In genomic region chr12:6537580-6538419, GRCh38 we compare ENCODE assay signal across 8 cellular contexts. TPM values are rescaled to one million over a fixed set of nuclear protein-coding genes. Genes with fewer than 3 reads are reported as not detected.
DNase-seq lines count a peak whose midpoint lies in the region; ATAC-seq and TF ChIP-seq lines count a peak whose summit lies in the region.
"Not testable (repeated sequence)": the region's sequence is repeated elsewhere in the genome, so short reads cannot be mapped to it uniquely, and the experiment has no call there.

No MANE protein-coding gene starts in this region.

- H3K27me3 Mint-ChIP-seq in activated T-helper 1 cell treated with anti-CD3 and anti-CD28 coated beads, Interleukin-12 subunit alpha, Interleukin-12 subunit beta, Interleukin-2, Interleukin-4 antibody, amounts not matched to agents 30 ng/mL and 10 ng/mL and 1 ng/mL, durations not matched to agents 14 hours and 24 hours and 36 hours (ENCODE audit: insufficient read depth); endodermal cell (ENCODE audit: insufficient read depth): not testable (repeated sequence)

- peak; percentile 19 for TF ChIP-seq POLR2A in GM15510 (IDR thresholded peaks at IDR 0.05; ENCODE audit: borderline replicate concordance, extremely low read depth, insufficient read length)

- peak overlapping the region; percentile 91 for H3K27ac Mint-ChIP-seq in activated T-helper 1 cell treated with anti-CD3 and anti-CD28 coated beads, Interleukin-12 subunit alpha, Interleukin-12 subunit beta, Interleukin-2, Interleukin-4 antibody, amounts not matched to agents 30 ng/mL and 10 ng/mL and 1 ng/mL, durations not matched to agents 14 hours and 24 hours and 36 hours
- peak overlapping the region; percentile 99 for H3K27ac Mint-ChIP-seq in endodermal cell

- intact Hi-C loops in activated T-helper 1 cell treated with anti-CD3 and anti-CD28 coated beads, Interleukin-12 subunit alpha, Interleukin-12 subunit beta, Interleukin-2, Interleukin-4 antibody, amounts not matched to agents 30 ng/mL and 10 ng/mL and 1 ng/mL, durations not matched to agents 14 hours and 24 hours and 36 hours (cut with micrococcal nuclease) = loop anchor here (1.0 to 10.0 kb wide), 2 partner anchors 114 to 407 kb away; partner anchors contain the start of genes C12orf57 and RNU7-1

- TF ChIP-seq CTCF in endodermal cell (conservative IDR thresholded peaks at IDR 0.05) (peak; percentile 100), lung (IDR thresholded peaks at IDR 0.05; ENCODE audit: control extremely low read depth, extremely low read depth) (peak; percentile 68)

- in situ Hi-C loops in ACHN (cut with HindIII; ENCODE audit: low pct_ligation_motif_present, low pct_unique_long_range_greater_than_20kb, low sequenced_read_pairs) = not testable (repeated sequence)

- peaks cover 51% of the 10 kb centered on the region for H3K36me3 ChIP-seq in endodermal cell (ENCODE audit: control insufficient read depth, insufficient read depth, low read length)
- peaks cover 0 to 28% of the 10 kb centered on the region in 2 donors for H3K36me3 ChIP-seq in lung (ENCODE audit: control insufficient read depth in 2 of 2, insufficient read depth in 2 of 2, low read length in 2 of 2)

- H3K4me1 ChIP-seq in endodermal cell (ENCODE audit: control insufficient read depth, insufficient read depth, low read length) (peaks cover 18% of the 10 kb centered on the region), lung (ENCODE audit: control insufficient read depth in 2 of 2, insufficient read depth in 2 of 2, low read length in 2 of 2) (peaks cover 0 to 20% of the 10 kb centered on the region in 2 donors)

- not testable (repeated sequence) for H3K27ac ChIP-seq in endodermal cell (ENCODE audit: low read depth, low read length)
- peak overlapping the region in 1 of 2 donors; percentile 70 for H3K27ac ChIP-seq in lung (ENCODE audit: low read depth in 1 of 2, low read length in 1 of 2)

- 72 to 95% methylated on average over 10 to 16 of the region's 17 CpGs for WGBS in endodermal cell (ENCODE audit: insufficient coverage in 1 of 2, insufficient read length in 1 of 2), 2 experiments
- 30 to 35% methylated on average over 17 of the region's 17 CpGs for WGBS in lung, 2 donors

- not testable (repeated sequence) for H3K9ac ChIP-seq in endodermal cell (ENCODE audit: extremely low read depth, low read length, poor library complexity, severe bottlenecking)

- H3K9me3 ChIP-seq in endodermal cell (ENCODE audit: control insufficient read depth, low read length); lung (ENCODE audit: control insufficient read depth in 2 of 2, insufficient read depth in 1 of 2, low read length in 1 of 2): not testable (repeated sequence)

- peaks cover 63% of the 10 kb centered on the region for H3K4me1 Mint-ChIP-seq in activated T-helper 1 cell treated with anti-CD3 and anti-CD28 coated beads, Interleukin-12 subunit alpha, Interleukin-12 subunit beta, Interleukin-2, Interleukin-4 antibody, amounts not matched to agents 30 ng/mL and 10 ng/mL and 1 ng/mL, durations not matched to agents 14 hours and 24 hours and 36 hours (ENCODE audit: low read depth)
- peaks cover 49% of the 10 kb centered on the region for H3K4me1 Mint-ChIP-seq in endodermal cell

- H3K9me3 Mint-ChIP-seq in activated T-helper 1 cell treated with anti-CD3 and anti-CD28 coated beads, Interleukin-12 subunit alpha, Interleukin-12 subunit beta, Interleukin-2, Interleukin-4 antibody, amounts not matched to agents 30 ng/mL and 10 ng/mL and 1 ng/mL, durations not matched to agents 14 hours and 24 hours and 36 hours; endodermal cell: not testable (repeated sequence)

- H3K36me3 Mint-ChIP-seq in activated T-helper 1 cell treated with anti-CD3 and anti-CD28 coated beads, Interleukin-12 subunit alpha, Interleukin-12 subunit beta, Interleukin-2, Interleukin-4 antibody, amounts not matched to agents 30 ng/mL and 10 ng/mL and 1 ng/mL, durations not matched to agents 14 hours and 24 hours and 36 hours (ENCODE audit: low read depth) = peaks cover 58% of the 10 kb centered on the region
- H3K36me3 Mint-ChIP-seq in endodermal cell (ENCODE audit: low read depth) = peaks cover 54% of the 10 kb centered on the region

- H3K4me3 Mint-ChIP-seq in activated T-helper 1 cell treated with anti-CD3 and anti-CD28 coated beads, Interleukin-12 subunit alpha, Interleukin-12 subunit beta, Interleukin-2, Interleukin-4 antibody, amounts not matched to agents 30 ng/mL and 10 ng/mL and 1 ng/mL, durations not matched to agents 14 hours and 24 hours and 36 hours = peak overlapping the region; percentile 91
- peak overlapping the region; percentile 96 for H3K4me3 Mint-ChIP-seq in endodermal cell

- DNase-seq in ACHN (peak; percentile 89), NCI-H187 (lab: John Stamatoyannopoulos, UW) (peak; percentile 22 to 37), endodermal cell (peak; percentile 96), lung (ENCODE audit: low spot score) (peak; percentile 79)
- DNase-seq in activated T-helper 1 cell treated with anti-CD3 and anti-CD28 coated beads, Interleukin-12 subunit alpha, Interleukin-12 subunit beta, Interleukin-2, Interleukin-4 antibody, amounts not matched to agents 30 ng/mL and 10 ng/mL and 1 ng/mL, durations not matched to agents 14 hours and 24 hours and 36 hours (ENCODE audit: low spot score) = peak; percentile 72
- DNase-seq in stimulated activated CD4-positive, alpha-beta T cell treated with anti-CD3 and anti-CD28 coated beads, Interleukin-1b, Interleukin-23, amount 100 ng/mL, for 48 hours = peak; percentile 83

- not testable (repeated sequence) for ATAC-seq in SK-N-SH treated with all-trans-retinoic acid at 6 μM for 48 hours; lung (ENCODE audit: insufficient read depth, low FRiP score)

- not testable (repeated sequence) for H3K27me3 ChIP-seq in endodermal cell (ENCODE audit: control insufficient read depth, insufficient read depth, low read length, poor library complexity, severe bottlenecking); lung (ENCODE audit: control insufficient read depth, insufficient read depth)

- H3K4me3 ChIP-seq in endodermal cell (ENCODE audit: low read length); lung: not testable (repeated sequence)

TF ChIP-seq in SK-N-SH treated with all-trans-retinoic acid at 6 μM for 48 hours, 23 proteins besides CTCF, POLR2A, EP300 and RAD21:
- peak; percentile 39; the same call in 1 of the 2 replicates for TF ChIP-seq ZNF70 (CRISPR knock-in tag; IDR thresholded peaks at IDR 0.05)
TF ChIP-seq in SK-N-SH treated with all-trans-retinoic acid at 6 μM for 48 hours: peak in this region for 1; not testable (repeated sequence) for 22.

RNA-seq across cellular contexts. Expression of gene GAPDH, which starts 3.5 kb away (rescaled TPM):
- total RNA-seq in activated T-helper 1 cell treated with anti-CD3 and anti-CD28 coated beads, Interleukin-12 subunit alpha, Interleukin-12 subunit beta, Interleukin-2, Interleukin-4 antibody, amounts not matched to agents 30 ng/mL and 10 ng/mL and 1 ng/mL, durations not matched to agents 14 hours and 24 hours and 36 hours = 4,315 and 4,318 TPM in 2 replicates
- total RNA-seq in endodermal cell = 1,000 to 10,000 TPM; 2,848 to 5,273 TPM
- polyA plus RNA-seq in endodermal cell (2013, experiment 1 of 2) = 3,905 TPM
- polyA plus RNA-seq in endodermal cell (2013, experiment 2 of 2) = 3,777 TPM
- total RNA-seq in lung = 1,000 to 10,000 TPM in 1 of 2 donors, 100 to 1,000 TPM in 1; 843 to 1,983 TPM
- 1,000 to 10,000 TPM; 1,405 to 3,540 TPM for polyA plus RNA-seq in lung

RNA-seq across cellular contexts. Expression of gene IFFO1, which starts 18.0 kb away (rescaled TPM):
- 19.5 and 19.9 TPM in 2 replicates for total RNA-seq in activated T-helper 1 cell treated with anti-CD3 and anti-CD28 coated beads, Interleukin-12 subunit alpha, Interleukin-12 subunit beta, Interleukin-2, Interleukin-4 antibody, amounts not matched to agents 30 ng/mL and 10 ng/mL and 1 ng/mL, durations not matched to agents 14 hours and 24 hours and 36 hours
- 10 to 100 TPM; 10.9 to 30.7 TPM for total RNA-seq in endodermal cell
- 16.6 TPM for polyA plus RNA-seq in endodermal cell (2013, experiment 1 of 2)
- 14.0 TPM for polyA plus RNA-seq in endodermal cell (2013, experiment 2 of 2)
- total RNA-seq in lung = 10 to 100 TPM; 10.0 to 25.1 TPM
- polyA plus RNA-seq in lung = 10 to 100 TPM; 24.4 to 26.7 TPM

RNA-seq across cellular contexts. Expression of gene NOP2, which starts 30.3 kb away (rescaled TPM):
- total RNA-seq in activated T-helper 1 cell treated with anti-CD3 and anti-CD28 coated beads, Interleukin-12 subunit alpha, Interleukin-12 subunit beta, Interleukin-2, Interleukin-4 antibody, amounts not matched to agents 30 ng/mL and 10 ng/mL and 1 ng/mL, durations not matched to agents 14 hours and 24 hours and 36 hours = 194 and 196 TPM in 2 replicates
- 100 to 1,000 TPM in 1 of 2 donors, 10 to 100 TPM in 1; 51.6 to 135 TPM for total RNA-seq in endodermal cell
- 43.2 TPM for polyA plus RNA-seq in endodermal cell (2013, experiment 1 of 2)
- polyA plus RNA-seq in endodermal cell (2013, experiment 2 of 2) = 38.9 TPM
- 10 to 100 TPM in 1 of 2 donors, 1 to 10 TPM in 1; 7.9 to 36.0 TPM for total RNA-seq in lung
- polyA plus RNA-seq in lung = 10 to 100 TPM; 30.7 to 37.6 TPM

RNA-seq across cellular contexts. Expression of gene NCAPD2, which starts 43.9 kb away (rescaled TPM):
- total RNA-seq in activated T-helper 1 cell treated with anti-CD3 and anti-CD28 coated beads, Interleukin-12 subunit alpha, Interleukin-12 subunit beta, Interleukin-2, Interleukin-4 antibody, amounts not matched to agents 30 ng/mL and 10 ng/mL and 1 ng/mL, durations not matched to agents 14 hours and 24 hours and 36 hours = 91.6 and 93.4 TPM in 2 replicates
- total RNA-seq in endodermal cell (100 to 1,000 TPM in 1 of 2 donors, 10 to 100 TPM in 1; 90.3 to 150 TPM), lung (10 to 100 TPM; 19.8 to 30.7 TPM)
- polyA plus RNA-seq in endodermal cell (2013, experiment 1 of 2) = 118 TPM
- polyA plus RNA-seq in endodermal cell (2013, experiment 2 of 2) = 118 TPM
- polyA plus RNA-seq in lung = 10 to 100 TPM in 1 of 2 donors, 1 to 10 TPM in 1; 5.8 to 11.8 TPM

RNA-seq across cellular contexts. Expression of gene MRPL51, which starts 44.7 kb away (rescaled TPM):
- 250 and 258 TPM in 2 replicates for total RNA-seq in activated T-helper 1 cell treated with anti-CD3 and anti-CD28 coated beads, Interleukin-12 subunit alpha, Interleukin-12 subunit beta, Interleukin-2, Interleukin-4 antibody, amounts not matched to agents 30 ng/mL and 10 ng/mL and 1 ng/mL, durations not matched to agents 14 hours and 24 hours and 36 hours
- 100 to 1,000 TPM; 196 to 450 TPM for total RNA-seq in endodermal cell
- polyA plus RNA-seq in endodermal cell (2013, experiment 1 of 2) = 216 TPM
- 234 TPM for polyA plus RNA-seq in endodermal cell (2013, experiment 2 of 2)
- total RNA-seq in lung = 100 to 1,000 TPM in 1 of 2 donors, 10 to 100 TPM in 1; 34.5 to 123 TPM
- polyA plus RNA-seq in lung = 100 to 1,000 TPM in 1 of 2 donors, 10 to 100 TPM in 1; 80.4 to 103 TPM

Comparison
In these comparisons a context has a peak if more than half of its experiments do, and no peak if none do; other contexts are left out.
1. DNase-seq: peak in every context shown above with its lines; median percentile 96 in endodermal cell; 89 in ACHN; 83 in stimulated activated CD4-positive, alpha-beta T cell treated with anti-CD3 and anti-CD28 coated beads, Interleukin-1b, Interleukin-23, amount 100 ng/mL, for 48 hours; 79 in lung; 72 in activated T-helper 1 cell treated with anti-CD3 and anti-CD28 coated beads, Interleukin-12 subunit alpha, Interleukin-12 subunit beta, Interleukin-2, Interleukin-4 antibody, amounts not matched to agents 30 ng/mL and 10 ng/mL and 1 ng/mL, durations not matched to agents 14 hours and 24 hours and 36 hours; 30 in NCI-H187.